ENCODE assay signal across 1 cellular context in the genomic region with DNA sequence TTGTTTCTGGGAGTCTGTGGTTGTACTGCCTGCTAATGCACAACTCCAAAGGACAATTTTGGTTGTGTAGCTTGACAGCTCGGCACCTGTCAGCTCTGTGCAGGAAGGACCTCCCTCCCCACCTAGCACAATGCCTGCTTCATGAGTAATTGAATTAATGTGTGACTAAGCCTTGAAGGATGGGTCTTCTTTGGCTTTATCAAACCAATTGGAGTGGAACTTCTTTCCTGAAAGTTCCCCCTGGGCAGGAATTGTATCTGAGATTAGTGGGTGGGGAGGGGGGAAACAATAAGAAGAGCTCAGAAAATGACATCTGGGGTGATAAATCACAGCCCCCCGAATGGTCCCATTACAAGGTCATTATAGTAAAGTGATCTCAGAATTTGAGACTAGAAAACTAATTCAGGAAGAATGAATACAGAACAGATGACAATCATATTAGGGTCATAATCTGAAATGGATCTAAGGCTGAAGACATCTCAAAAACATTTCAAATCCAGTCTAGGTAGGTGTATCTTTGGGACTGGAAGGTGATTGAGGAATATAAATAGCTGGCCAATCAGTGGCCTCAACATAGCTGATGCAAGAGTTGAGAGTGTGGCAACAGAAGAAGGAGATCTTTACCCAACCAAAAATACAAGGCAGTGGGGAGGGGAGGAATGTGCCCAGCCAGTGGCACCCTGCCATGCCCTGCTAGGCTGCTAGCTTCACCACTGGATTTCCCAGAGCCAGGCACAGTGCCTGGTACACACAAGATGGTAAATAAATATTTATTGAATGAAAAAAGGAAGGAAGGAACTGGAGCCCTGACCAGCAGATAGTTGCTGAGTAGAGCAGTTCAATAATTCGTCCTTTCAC.
TF ChIP-seq lines count a peak whose summit lies in the region.

No MANE protein-coding gene starts in this region.

TF ChIP-seq in K562, 482 proteins besides CTCF, POLR2A, EP300 and RAD21 (continued from another document and continues in another):
- TF ChIP-seq RFX1 (IDR thresholded peaks at IDR 0.05): no peak
- TF ChIP-seq ZNF23 (CRISPR knock-in tag; IDR thresholded peaks at IDR 0.05): no peak
- peak; percentile 89; the same call in 1 of the 2 replicates for TF ChIP-seq ATF7 (IDR thresholded peaks at IDR 0.05)
- TF ChIP-seq SMARCA4 (IDR thresholded peaks at IDR 0.05): no peak
- no peak; the same call in 1 of the 2 replicates for TF ChIP-seq BRD4 (IDR thresholded peaks at IDR 0.05)
- TF ChIP-seq ZNF583 (CRISPR knock-in tag; IDR thresholded peaks at IDR 0.05): peak; percentile 74; the same call in 1 of the 2 replicates
- TF ChIP-seq KLF16 (IDR thresholded peaks at IDR 0.05): no peak
- TF ChIP-seq, protein P1, sequence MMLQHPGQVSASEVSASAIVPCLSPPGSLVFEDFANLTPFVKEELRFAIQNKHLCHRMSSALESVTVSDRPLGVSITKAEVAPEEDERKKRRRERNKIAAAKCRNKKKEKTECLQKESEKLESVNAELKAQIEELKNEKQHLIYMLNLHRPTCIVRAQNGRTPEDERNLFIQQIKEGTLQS (IDR thresholded peaks at IDR 0.05): peak; percentile 98
- TF ChIP-seq, protein P1 (CRISPR knock-in tag; conservative IDR thresholded peaks at IDR 0.05): no peak
- no peak for TF ChIP-seq GATA2 (CRISPR knock-in tag; IDR thresholded peaks at IDR 0.05)
- no peak for TF ChIP-seq RHOXF2B (CRISPR knock-in tag; conservative IDR thresholded peaks at IDR 0.05)
- no peak for TF ChIP-seq ADNP (tag; IDR thresholded peaks at IDR 0.05)
- TF ChIP-seq TGIF2 (CRISPR knock-in tag; IDR thresholded peaks at IDR 0.05): no peak
- no peak for TF ChIP-seq ZNF778 (CRISPR knock-in tag; IDR thresholded peaks at IDR 0.05)
- TF ChIP-seq LCOR (CRISPR knock-in tag; IDR thresholded peaks at IDR 0.05): no peak
- TF ChIP-seq, protein P2, sequence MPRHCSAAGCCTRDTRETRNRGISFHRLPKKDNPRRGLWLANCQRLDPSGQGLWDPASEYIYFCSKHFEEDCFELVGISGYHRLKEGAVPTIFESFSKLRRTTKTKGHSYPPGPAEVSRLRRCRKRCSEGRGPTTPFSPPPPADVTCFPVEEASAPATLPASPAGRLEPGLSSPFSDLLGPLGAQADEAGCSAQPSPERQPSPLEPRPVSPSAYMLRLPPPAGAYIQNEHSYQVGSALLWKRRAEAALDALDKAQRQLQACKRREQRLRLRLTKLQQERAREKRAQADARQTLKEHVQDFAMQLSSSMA (CRISPR knock-in tag; IDR thresholded peaks at IDR 0.05): no peak
- TF ChIP-seq ZNF347 (CRISPR knock-in tag; IDR thresholded peaks at IDR 0.05; ENCODE audit: low read depth): no peak
- peak in 1 of 2 experiments; percentile 60; a peak in 2 of 4 replicates for TF ChIP-seq RCOR1 (IDR thresholded peaks at IDR 0.05; ENCODE audit: borderline replicate concordance in 1 of 2, low read depth in 2 of 2, low read length in 2 of 2)
- TF ChIP-seq, protein P3, sequence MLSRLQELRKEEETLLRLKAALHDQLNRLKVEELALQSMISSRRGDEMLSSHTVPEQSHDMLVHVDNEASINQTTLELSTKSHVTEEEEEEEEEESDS (CRISPR knock-in tag; IDR thresholded peaks at IDR 0.05): no peak
- TF ChIP-seq DMBX1 (CRISPR knock-in tag; IDR thresholded peaks at IDR 0.05; ENCODE audit: borderline replicate concordance): peak; percentile 73
- TF ChIP-seq, protein P4, sequence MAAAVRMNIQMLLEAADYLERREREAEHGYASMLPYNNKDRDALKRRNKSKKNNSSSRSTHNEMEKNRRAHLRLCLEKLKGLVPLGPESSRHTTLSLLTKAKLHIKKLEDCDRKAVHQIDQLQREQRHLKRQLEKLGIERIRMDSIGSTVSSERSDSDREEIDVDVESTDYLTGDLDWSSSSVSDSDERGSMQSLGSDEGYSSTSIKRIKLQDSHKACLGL (CRISPR knock-in tag; IDR thresholded peaks at IDR 0.05; ENCODE audit: borderline replicate concordance, poor library complexity, severe bottlenecking): no peak
- TF ChIP-seq MTA1 (IDR thresholded peaks at IDR 0.05; ENCODE audit: borderline replicate concordance): peak; percentile 69; the same call in 1 of the 2 replicates
- TF ChIP-seq CBX3 (IDR thresholded peaks at IDR 0.05; ENCODE audit: borderline replicate concordance in 1 of 2, low read length in 2 of 2): no peak
- TF ChIP-seq POLR2B (IDR thresholded peaks at IDR 0.05; ENCODE audit: low read depth, partially characterized antibody): peak; percentile 37
- TF ChIP-seq ZNF699 (CRISPR knock-in tag; IDR thresholded peaks at IDR 0.05; ENCODE audit: insufficient replicate concordance): no peak
- no peak for TF ChIP-seq ARID1B (IDR thresholded peaks at IDR 0.05)
- no peak; the same call in 1 of the 2 replicates for TF ChIP-seq GTF2E2 (tag; IDR thresholded peaks at IDR 0.05)
- no peak for TF ChIP-seq BDP1 (IDR thresholded peaks at IDR 0.05; ENCODE audit: insufficient read depth, insufficient read length)
- TF ChIP-seq, protein P5, sequence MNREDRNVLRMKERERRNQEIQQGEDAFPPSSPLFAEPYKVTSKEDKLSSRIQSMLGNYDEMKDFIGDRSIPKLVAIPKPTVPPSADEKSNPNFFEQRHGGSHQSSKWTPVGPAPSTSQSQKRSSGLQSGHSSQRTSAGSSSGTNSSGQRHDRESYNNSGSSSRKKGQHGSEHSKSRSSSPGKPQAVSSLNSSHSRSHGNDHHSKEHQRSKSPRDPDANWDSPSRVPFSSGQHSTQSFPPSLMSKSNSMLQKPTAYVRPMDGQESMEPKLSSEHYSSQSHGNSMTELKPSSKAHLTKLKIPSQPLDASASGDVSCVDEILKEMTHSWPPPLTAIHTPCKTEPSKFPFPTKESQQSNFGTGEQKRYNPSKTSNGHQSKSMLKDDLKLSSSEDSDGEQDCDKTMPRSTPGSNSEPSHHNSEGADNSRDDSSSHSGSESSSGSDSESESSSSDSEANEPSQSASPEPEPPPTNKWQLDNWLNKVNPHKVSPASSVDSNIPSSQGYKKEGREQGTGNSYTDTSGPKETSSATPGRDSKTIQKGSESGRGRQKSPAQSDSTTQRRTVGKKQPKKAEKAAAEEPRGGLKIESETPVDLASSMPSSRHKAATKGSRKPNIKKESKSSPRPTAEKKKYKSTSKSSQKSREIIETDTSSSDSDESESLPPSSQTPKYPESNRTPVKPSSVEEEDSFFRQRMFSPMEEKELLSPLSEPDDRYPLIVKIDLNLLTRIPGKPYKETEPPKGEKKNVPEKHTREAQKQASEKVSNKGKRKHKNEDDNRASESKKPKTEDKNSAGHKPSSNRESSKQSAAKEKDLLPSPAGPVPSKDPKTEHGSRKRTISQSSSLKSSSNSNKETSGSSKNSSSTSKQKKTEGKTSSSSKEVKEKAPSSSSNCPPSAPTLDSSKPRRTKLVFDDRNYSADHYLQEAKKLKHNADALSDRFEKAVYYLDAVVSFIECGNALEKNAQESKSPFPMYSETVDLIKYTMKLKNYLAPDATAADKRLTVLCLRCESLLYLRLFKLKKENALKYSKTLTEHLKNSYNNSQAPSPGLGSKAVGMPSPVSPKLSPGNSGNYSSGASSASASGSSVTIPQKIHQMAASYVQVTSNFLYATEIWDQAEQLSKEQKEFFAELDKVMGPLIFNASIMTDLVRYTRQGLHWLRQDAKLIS (CRISPR knock-in tag; IDR thresholded peaks at IDR 0.05): no peak
- TF ChIP-seq ZC3H8 (IDR thresholded peaks at IDR 0.05): no peak
- TF ChIP-seq HLTF (IDR thresholded peaks at IDR 0.05): no peak
- no peak for TF ChIP-seq ZFP30 (CRISPR knock-in tag; IDR thresholded peaks at IDR 0.05; ENCODE audit: borderline replicate concordance)
- 0 out of 4 replicates have a peak, but pooled peaks of 1 of the 2 experiments have one; percentile 25 for TF ChIP-seq TEAD1 (CRISPR knock-in tag; IDR thresholded peaks at IDR 0.05)
- 0 out of 2 replicates have a peak, but pooled peaks have one; percentile 18 for TF ChIP-seq GABPA (tag; conservative IDR thresholded peaks at IDR 0.05; ENCODE audit: low read depth)
- no peak for TF ChIP-seq CBX5 (IDR thresholded peaks at IDR 0.05; ENCODE audit: borderline replicate concordance, low read depth)
- TF ChIP-seq CCNT2 (IDR thresholded peaks at IDR 0.05; ENCODE audit: borderline replicate concordance, extremely low read depth, insufficient read length, low read depth, low read length): no peak
- TF ChIP-seq KAT2B (IDR thresholded peaks at IDR 0.05; ENCODE audit: low read depth, low read length): no peak
- TF ChIP-seq XRCC3 (IDR thresholded peaks at IDR 0.05): no peak
- no peak for TF ChIP-seq RBM17 (IDR thresholded peaks at IDR 0.05; ENCODE audit: borderline replicate concordance, low read depth, low read length)
- TF ChIP-seq, protein P6, sequence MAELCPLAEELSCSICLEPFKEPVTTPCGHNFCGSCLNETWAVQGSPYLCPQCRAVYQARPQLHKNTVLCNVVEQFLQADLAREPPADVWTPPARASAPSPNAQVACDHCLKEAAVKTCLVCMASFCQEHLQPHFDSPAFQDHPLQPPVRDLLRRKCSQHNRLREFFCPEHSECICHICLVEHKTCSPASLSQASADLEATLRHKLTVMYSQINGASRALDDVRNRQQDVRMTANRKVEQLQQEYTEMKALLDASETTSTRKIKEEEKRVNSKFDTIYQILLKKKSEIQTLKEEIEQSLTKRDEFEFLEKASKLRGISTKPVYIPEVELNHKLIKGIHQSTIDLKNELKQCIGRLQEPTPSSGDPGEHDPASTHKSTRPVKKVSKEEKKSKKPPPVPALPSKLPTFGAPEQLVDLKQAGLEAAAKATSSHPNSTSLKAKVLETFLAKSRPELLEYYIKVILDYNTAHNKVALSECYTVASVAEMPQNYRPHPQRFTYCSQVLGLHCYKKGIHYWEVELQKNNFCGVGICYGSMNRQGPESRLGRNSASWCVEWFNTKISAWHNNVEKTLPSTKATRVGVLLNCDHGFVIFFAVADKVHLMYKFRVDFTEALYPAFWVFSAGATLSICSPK (IDR thresholded peaks at IDR 0.05; ENCODE audit: borderline replicate concordance): no peak
- TF ChIP-seq KLF13 (tag; IDR thresholded peaks at IDR 0.05; ENCODE audit: borderline replicate concordance, low read depth): peak; percentile 61; the same call in 1 of the 2 replicates
- peak; percentile 71; the same call in 1 of the 2 replicates for TF ChIP-seq TEAD2 (tag; IDR thresholded peaks at IDR 0.05)
- TF ChIP-seq ZNF316 (IDR thresholded peaks at IDR 0.05): no peak
- TF ChIP-seq ZNF239 (CRISPR knock-in tag; IDR thresholded peaks at IDR 0.05): no peak
- no peak for TF ChIP-seq SIRT6 (IDR thresholded peaks at IDR 0.05; ENCODE audit: low read depth, low read length)
- TF ChIP-seq ZNF444 (CRISPR knock-in tag; IDR thresholded peaks at IDR 0.05): no peak
- no peak for TF ChIP-seq POLR2AphosphoS2 (IDR thresholded peaks at IDR 0.05; ENCODE audit: low read length)
- peak; percentile 86 for TF ChIP-seq ZNF584 (CRISPR knock-in tag; IDR thresholded peaks at IDR 0.05; ENCODE audit: low read depth)
- TF ChIP-seq SNIP1 (IDR thresholded peaks at IDR 0.05; ENCODE audit: low read depth): no peak
- TF ChIP-seq ZNF77 (CRISPR knock-in tag; IDR thresholded peaks at IDR 0.05): no peak
- no peak for TF ChIP-seq ZC3H11A (IDR thresholded peaks at IDR 0.05; ENCODE audit: low read depth, low read length)
- no peak for TF ChIP-seq RBBP5 (IDR thresholded peaks at IDR 0.05; ENCODE audit: borderline replicate concordance, insufficient read depth, low read length, poor library complexity, severe bottlenecking)
- no peak for TF ChIP-seq SAFB (IDR thresholded peaks at IDR 0.05; ENCODE audit: borderline replicate concordance, low read depth, low read length)
- no peak for TF ChIP-seq THRAP3 (IDR thresholded peaks at IDR 0.05; ENCODE audit: borderline replicate concordance)
- no peak for TF ChIP-seq EZH2 (IDR thresholded peaks at IDR 0.05; ENCODE audit: borderline replicate concordance, low read depth, low read length)
- TF ChIP-seq, protein P7, sequence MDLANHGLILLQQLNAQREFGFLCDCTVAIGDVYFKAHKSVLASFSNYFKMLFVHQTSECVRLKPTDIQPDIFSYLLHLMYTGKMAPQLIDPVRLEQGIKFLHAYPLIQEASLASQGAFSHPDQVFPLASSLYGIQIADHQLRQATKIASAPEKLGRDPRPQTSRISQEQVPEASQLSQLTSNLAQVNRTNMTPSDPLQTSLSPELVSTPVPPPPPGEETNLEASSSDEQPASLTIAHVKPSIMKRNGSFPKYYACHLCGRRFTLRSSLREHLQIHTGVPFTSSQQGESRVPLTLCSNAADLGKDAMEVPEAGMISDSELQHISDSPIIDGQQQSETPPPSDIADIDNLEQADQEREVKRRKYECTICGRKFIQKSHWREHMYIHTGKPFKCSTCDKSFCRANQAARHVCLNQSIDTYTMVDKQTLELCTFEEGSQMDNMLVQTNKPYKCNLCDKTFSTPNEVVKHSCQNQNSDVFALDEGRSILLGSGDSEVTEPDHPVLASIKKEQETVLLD (IDR thresholded peaks at IDR 0.05): no peak
- TF ChIP-seq, protein P8, sequence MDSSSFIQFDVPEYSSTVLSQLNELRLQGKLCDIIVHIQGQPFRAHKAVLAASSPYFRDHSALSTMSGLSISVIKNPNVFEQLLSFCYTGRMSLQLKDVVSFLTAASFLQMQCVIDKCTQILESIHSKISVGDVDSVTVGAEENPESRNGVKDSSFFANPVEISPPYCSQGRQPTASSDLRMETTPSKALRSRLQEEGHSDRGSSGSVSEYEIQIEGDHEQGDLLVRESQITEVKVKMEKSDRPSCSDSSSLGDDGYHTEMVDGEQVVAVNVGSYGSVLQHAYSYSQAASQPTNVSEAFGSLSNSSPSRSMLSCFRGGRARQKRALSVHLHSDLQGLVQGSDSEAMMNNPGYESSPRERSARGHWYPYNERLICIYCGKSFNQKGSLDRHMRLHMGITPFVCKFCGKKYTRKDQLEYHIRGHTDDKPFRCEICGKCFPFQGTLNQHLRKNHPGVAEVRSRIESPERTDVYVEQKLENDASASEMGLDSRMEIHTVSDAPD (CRISPR knock-in tag; IDR thresholded peaks at IDR 0.05): no peak
- TF ChIP-seq, protein P9, sequence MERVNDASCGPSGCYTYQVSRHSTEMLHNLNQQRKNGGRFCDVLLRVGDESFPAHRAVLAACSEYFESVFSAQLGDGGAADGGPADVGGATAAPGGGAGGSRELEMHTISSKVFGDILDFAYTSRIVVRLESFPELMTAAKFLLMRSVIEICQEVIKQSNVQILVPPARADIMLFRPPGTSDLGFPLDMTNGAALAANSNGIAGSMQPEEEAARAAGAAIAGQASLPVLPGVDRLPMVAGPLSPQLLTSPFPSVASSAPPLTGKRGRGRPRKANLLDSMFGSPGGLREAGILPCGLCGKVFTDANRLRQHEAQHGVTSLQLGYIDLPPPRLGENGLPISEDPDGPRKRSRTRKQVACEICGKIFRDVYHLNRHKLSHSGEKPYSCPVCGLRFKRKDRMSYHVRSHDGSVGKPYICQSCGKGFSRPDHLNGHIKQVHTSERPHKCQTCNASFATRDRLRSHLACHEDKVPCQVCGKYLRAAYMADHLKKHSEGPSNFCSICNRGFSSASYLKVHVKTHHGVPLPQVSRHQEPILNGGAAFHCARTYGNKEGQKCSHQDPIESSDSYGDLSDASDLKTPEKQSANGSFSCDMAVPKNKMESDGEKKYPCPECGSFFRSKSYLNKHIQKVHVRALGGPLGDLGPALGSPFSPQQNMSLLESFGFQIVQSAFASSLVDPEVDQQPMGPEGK (CRISPR knock-in tag; IDR thresholded peaks at IDR 0.05; ENCODE audit: borderline replicate concordance): no peak
